Comparison of ENCODE assay signal across 11 cellular contexts in genomic region chr2:10083692-10084566, GRCh38. TPM values are rescaled to one million over a fixed set of nuclear protein-coding genes. Genes with fewer than 3 reads are reported as not detected.
DNase-seq lines count a peak whose midpoint lies in the region; ATAC-seq and TF ChIP-seq lines count a peak whose summit lies in the region.
"Had no signal": no experiment of that assay in that cellular context is flagged by ENCODE, and none has a peak within 500 bp of the region (broad histone marks: within the 10 kb centered on the region; RNA-seq: fewer than 3 reads in every experiment).

No MANE protein-coding gene starts in this region.

- ATAC-seq in GM19397 (IDR thresholded peaks at IDR 0.05; ENCODE audit: unreplicated experiment) (peak; percentile 27), HG03159 (IDR thresholded peaks at IDR 0.05; ENCODE audit: unreplicated experiment) (peak; percentile 33), GM21528 (IDR thresholded peaks at IDR 0.05; ENCODE audit: low FRiP score, unreplicated experiment) (no peak)

- H3K9me3 ChIP-seq in ascending aorta, result no peaks in the 10 kb centered on the region
- H3K9me3 ChIP-seq: BLaER1 had no signal

- no peak overlapping the region; the same call in 1 of the 2 replicates for H3K4me3 ChIP-seq in GM12864 (ENCODE audit: low read depth, low read length)
- H3K4me3 ChIP-seq in ascending aorta, result peak overlapping the region in 1 of 2 donors; percentile 26
- H3K4me3 ChIP-seq: BLaER1 had no signal

- in situ Hi-C loops in G401 (cut with HindIII; ENCODE audit: low sequenced_read_pairs), result no loop called here

- peaks cover 0 to 10% of the 10 kb centered on the region in 2 donors for H3K4me1 ChIP-seq in ascending aorta

- no peaks in the 10 kb centered on the region for H3K27me3 ChIP-seq in ascending aorta

- intact Hi-C loops in ascending aorta (cut with DNase I), result loop anchor here (5.0 to 10.0 kb wide), 3 partner anchors 42 to 363 kb away; partner anchors contain the start of genes KLF11, ODC1 and TAF1B

- H3K27ac ChIP-seq in ascending aorta, result peak overlapping the region; percentile 37 to 60
- H3K27ac ChIP-seq: BLaER1 had no signal

- TF ChIP-seq CTCF in GM12864 (IDR thresholded peaks at IDR 0.05; ENCODE audit: low read depth, low read length, missing control alignments), result no peak
- no peak for TF ChIP-seq CTCF in ascending aorta (IDR thresholded peaks at IDR 0.05)

- H3K36me3 ChIP-seq in ascending aorta, result no peaks in the 10 kb centered on the region
- H3K36me3 ChIP-seq: BLaER1 had no signal

- peak; percentile 74 for DNase-seq in GM12864 (ENCODE audit: low read depth)
- DNase-seq in ascending aorta (ENCODE audit: low spot score in 2 of 2), result no peak
- no peak for DNase-seq in HUDEP-2 (lab: John Stamatoyannopoulos, UW; ENCODE audit: unreplicated experiment in 76 of 76)
- DNase-seq in G401 (ENCODE audit: low spot score), result no peak
- DNase-seq in T-helper 9 cell, result no peak
- DNase-seq: cortex of kidney, Kasumi-1 had no signal

RNA-seq across cellular contexts. Expression of gene CYS1, which starts 3.7 kb away (rescaled TPM):
- 13.8 TPM for total RNA-seq in ascending aorta
- total RNA-seq in G401 (2014; rRNA removed; shearing (Covaris generic)), result 11.2 and 14.1 TPM in 2 replicates

RNA-seq across cellular contexts. Expression of gene RRM2, which starts 38.6 kb away (rescaled TPM):
- total RNA-seq in ascending aorta, result not detected
- 17.8 and 21.9 TPM in 2 replicates for total RNA-seq in G401 (2014; rRNA removed; shearing (Covaris generic))

RNA-seq across cellular contexts. Expression of gene KLF11, which starts 40.6 kb away (rescaled TPM):
- 37.6 TPM for total RNA-seq in ascending aorta
- total RNA-seq in G401 (2014; rRNA removed; shearing (Covaris generic)), result 4.4 and 6.9 TPM in 2 replicates

Comparison
In these comparisons a context has a peak if more than half of its experiments do, and no peak if none do; other contexts are left out.
1. RNA of gene RRM2, which starts 38.6 kb away (total RNA-seq): 17.8 to 21.9 TPM in G401; not detected in ascending aorta (single experiment); every median in the first group is over 10 times any median in the second.